19 cellular contexts compared by ENCODE assay signal in genomic region chr6:14861491-14861943, GRCh38.
DNase-seq lines count a peak whose midpoint lies in the region; ATAC-seq, FAIRE-seq and TF ChIP-seq lines count a peak whose summit lies in the region.
"Had no signal": no experiment of that assay in that cellular context is flagged by ENCODE, and none has a peak within 500 bp of the region (broad histone marks: within the 10 kb centered on the region; RNA-seq: fewer than 3 reads in every experiment).

No MANE protein-coding gene starts in this region.

- ATAC-seq in GM18907 (IDR thresholded peaks at IDR 0.05; ENCODE audit: unreplicated experiment) = no peak

- no peaks in the 10 kb centered on the region for H3K9me3 Mint-ChIP-seq in activated CD4-positive, alpha-beta memory T cell treated with anti-CD3 and anti-CD28 coated beads, Interleukin-2, amount 10 ng/mL, durations not matched to agents 7 days and 5 days
- H3K9me3 Mint-ChIP-seq in immature natural killer cell = no peaks in the 10 kb centered on the region

- peaks cover 53% of the 10 kb centered on the region for H3K4me1 Mint-ChIP-seq in activated CD4-positive, alpha-beta memory T cell treated with anti-CD3 and anti-CD28 coated beads, Interleukin-2, amount 10 ng/mL, durations not matched to agents 7 days and 5 days
- H3K4me1 Mint-ChIP-seq in immature natural killer cell = peaks cover 82 to 87% of the 10 kb centered on the region in 2 donors

- no peak overlapping the region for H3K4me3 Mint-ChIP-seq in activated CD4-positive, alpha-beta memory T cell treated with anti-CD3 and anti-CD28 coated beads, Interleukin-2, amount 10 ng/mL, durations not matched to agents 7 days and 5 days
- peak overlapping the region; percentile 18 to 71 (median 39) for H3K4me3 Mint-ChIP-seq in immature natural killer cell

- DNase-seq in D721Med (ENCODE audit: insufficient read length, low spot score) (peak; percentile 55), immature natural killer cell (peak; percentile 60 to 62 (median 61)), SW 1271 (lab: John Stamatoyannopoulos, UW) (no peak), cerebellar cortex (ENCODE audit: low spot score) (no peak), NCI-H2171 (lab: John Stamatoyannopoulos, UW) (no peak)
- peak; percentile 56 for DNase-seq in Jurkat, Clone E6-1 (ENCODE audit: low read depth, low spot score)
- DNase-seq in activated CD4-positive, alpha-beta memory T cell treated with anti-CD3 and anti-CD28 coated beads, Interleukin-2, amount 10 ng/mL, durations not matched to agents 7 days and 5 days = peak; percentile 29
- DNase-seq: aorta; C1 segment of cervical spinal cord; colonic mucosa; EL; left ventricle myocardium inferior; NCI-H187; NCI-H446 treated with DMSO at 0.1 percent for 48 hours; stimulated activated CD4-positive, alpha-beta T cell treated with anti-CD3 and anti-CD28 coated beads, Interleukin-12 subunit alpha, Interleukin-12 subunit beta, amount 100 ng/mL, for 4 hours; substantia nigra had no signal

- no peaks in the 10 kb centered on the region for H3K27me3 Mint-ChIP-seq in activated CD4-positive, alpha-beta memory T cell treated with anti-CD3 and anti-CD28 coated beads, Interleukin-2, amount 10 ng/mL, durations not matched to agents 7 days and 5 days
- H3K27me3 Mint-ChIP-seq in immature natural killer cell (ENCODE audit: low read depth in 3 of 3) = peaks cover 7 to 11% (median 11%) of the 10 kb centered on the region in 3 donors

- no peak for TF ChIP-seq CTCF in D721Med (IDR thresholded peaks at IDR 0.05; ENCODE audit: insufficient read depth, missing control alignments)

- H3K4me3 ChIP-seq in Jurkat, Clone E6-1 (ENCODE audit: low read length) = no peak overlapping the region
- H3K4me3 ChIP-seq: colonic mucosa, left ventricle myocardium inferior had no signal

- CTCF ChIA-PET in activated CD4-positive, alpha-beta memory T cell treated with anti-CD3 and anti-CD28 coated beads, Interleukin-2, amount 10 ng/mL, durations not matched to agents 7 days and 5 days (lab: Charles Lee) = no interaction called here

- H3K36me3 Mint-ChIP-seq in activated CD4-positive, alpha-beta memory T cell treated with anti-CD3 and anti-CD28 coated beads, Interleukin-2, amount 10 ng/mL, durations not matched to agents 7 days and 5 days (ENCODE audit: low read depth) = peaks cover 4% of the 10 kb centered on the region
- H3K36me3 Mint-ChIP-seq in immature natural killer cell = no peaks in the 10 kb centered on the region

- no peak overlapping the region for H3K27ac Mint-ChIP-seq in activated CD4-positive, alpha-beta memory T cell treated with anti-CD3 and anti-CD28 coated beads, Interleukin-2, amount 10 ng/mL, durations not matched to agents 7 days and 5 days
- H3K27ac Mint-ChIP-seq in immature natural killer cell = peak overlapping the region; percentile 65 to 97 (median 84)
- H3K27ac Mint-ChIP-seq: progenitor cell of endocrine pancreas had no signal

- FAIRE-seq in D721Med (lab: Jason Lieb, UNC) = no peak
- FAIRE-seq: RCC 7860 had no signal

- POLR2A ChIA-PET in activated CD4-positive, alpha-beta memory T cell treated with anti-CD3 and anti-CD28 coated beads, Interleukin-2, amount 10 ng/mL, durations not matched to agents 7 days and 5 days (lab: Charles Lee) = no interaction called here

Comparison
In these comparisons a context has a peak if more than half of its experiments do, and no peak if none do; other contexts are left out.
1. DNase-seq: peak in D721Med (single experiment), Jurkat, Clone E6-1 (single experiment), activated CD4-positive, alpha-beta memory T cell treated with anti-CD3 and anti-CD28 coated beads, Interleukin-2, amount 10 ng/mL, durations not matched to agents 7 days and 5 days (single experiment) and immature natural killer cell (3 of 3); none in SW 1271 (0 of 2), cerebellar cortex (single experiment) and NCI-H2171 (single experiment).